ENCODE assay signal across 20 cellular contexts in genomic region chr3:185639632-185640206, GRCh38.
"Had no signal": no experiment of that assay in that cellular context is flagged by ENCODE, and none has a peak within 500 bp of the region (broad histone marks: within the 10 kb centered on the region; RNA-seq: fewer than 3 reads in every experiment).

No MANE protein-coding gene starts in this region.

- H3K9me3 ChIP-seq: SK-N-SH had no signal

- H3K27ac ChIP-seq: HL-60, KMS-11, RWPE1 had no signal

- DNase-seq: IMR-90, Kasumi-1, MM.1S, NCI-H1092 treated with DMSO at 0.1 percent for 48 hours, NCI-H1436, NCI-H187, NCI-H2029, NCI-H2081 treated with DMSO at 0.1 percent for 48 hours, NCI-H2171, NCI-H226, NCI-H446, NCI-H510A, NCI-H524 treated with DMSO at 0.1 percent for 48 hours, NCI-H69, NCI-H774, SHP77, SK-N-SH had no signal
